Comparison of ENCODE assay signal across 8 cellular contexts in the genomic region with DNA sequence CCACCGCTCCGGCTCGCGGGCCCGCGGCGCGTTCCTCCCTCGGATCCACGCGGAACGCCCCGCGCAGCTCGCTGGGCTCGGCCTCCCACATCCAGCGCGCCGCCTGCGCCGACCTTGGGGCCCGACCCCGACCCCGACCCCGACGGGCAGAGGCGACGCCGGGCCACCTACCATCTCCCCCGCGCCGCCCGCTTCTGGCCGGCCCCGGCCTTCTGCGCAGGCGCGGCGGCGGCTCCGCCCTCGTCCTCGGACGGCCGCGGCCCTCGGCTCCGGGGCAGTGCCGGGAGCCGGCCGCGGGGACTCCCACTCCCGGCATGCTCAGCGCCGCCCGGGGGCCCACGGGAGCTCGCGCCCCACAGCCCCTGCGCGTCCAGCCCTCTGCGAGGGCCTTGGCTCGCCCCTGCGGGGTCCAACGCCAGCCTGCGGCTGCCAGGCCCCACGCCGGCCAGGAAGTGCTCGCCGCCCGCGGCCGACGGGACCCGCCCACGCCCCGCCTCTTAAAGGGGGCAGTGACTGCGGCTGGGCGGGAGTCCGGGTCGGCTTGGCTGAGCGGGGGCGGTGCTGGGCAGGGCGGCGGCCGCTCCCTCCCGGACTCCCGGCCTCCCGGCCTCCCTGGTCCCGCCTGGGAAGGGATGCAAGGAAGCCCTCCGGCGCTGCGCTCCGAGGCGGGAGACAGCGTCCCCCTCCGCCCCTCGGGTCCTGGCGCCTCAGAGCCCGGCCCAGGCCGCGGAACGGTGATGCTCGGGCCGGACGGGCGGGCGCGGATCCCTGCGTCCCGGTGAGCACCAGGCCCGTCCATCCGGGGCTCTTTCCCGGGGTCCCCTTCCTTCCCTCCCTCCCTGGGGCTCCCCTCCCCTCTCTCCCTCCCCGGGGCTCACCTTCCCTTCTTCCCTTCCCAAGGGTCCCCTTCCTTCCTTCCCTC. TPM values are rescaled to one million over a fixed set of nuclear protein-coding genes. Genes with fewer than 3 reads are reported as not detected.
A peak's percentile ranks its signal among the peaks of the same experiment; 100 is the strongest.
DNase-seq lines count a peak whose midpoint lies in the region; ATAC-seq and TF ChIP-seq lines count a peak whose summit lies in the region.

A gene (minus strand): TSS at position 216 of the 922 bp plus-strand sequence. CDS start 42 bp downstream, at position 174.

- peaks cover 8% of the 10 kb centered on the region for H3K36me3 Mint-ChIP-seq in chondrocyte (ENCODE audit: low read depth)

- no peaks in the 10 kb centered on the region for H3K27me3 Mint-ChIP-seq in chondrocyte (ENCODE audit: low read depth)

- TF ChIP-seq CTCF in chondrocyte (IDR thresholded peaks at IDR 0.05): no peak

- peaks cover 77% of the 10 kb centered on the region for H3K4me1 Mint-ChIP-seq in chondrocyte (ENCODE audit: low read depth)

- peak within 1 kb of the TSS; percentile 89 for H3K4me3 Mint-ChIP-seq in chondrocyte (ENCODE audit: unreplicated experiment)

- H3K27ac Mint-ChIP-seq in chondrocyte (ENCODE audit: unreplicated experiment): peak within 1 kb of the TSS; percentile 94

- no peaks in the 10 kb centered on the region for H3K27me3 ChIP-seq in layer of hippocampus (ENCODE audit: control insufficient read depth, insufficient read depth, low read length)

- H3K9me3 Mint-ChIP-seq in chondrocyte (ENCODE audit: low read depth): no peaks in the 10 kb centered on the region

- peak within 1 kb of the TSS; percentile 81 for H3K27ac ChIP-seq in layer of hippocampus (ENCODE audit: low read depth, low read length)

- ATAC-seq in GM18868 (IDR thresholded peaks at IDR 0.05; ENCODE audit: unreplicated experiment): peak; percentile 72
- ATAC-seq in HG03103 (IDR thresholded peaks at IDR 0.05; ENCODE audit: low read depth, unreplicated experiment): peak; percentile 61

- DNase-seq in AG08395 (ENCODE audit: low spot score) (peak; percentile 98), NCI-H226 (peak; percentile 97), chondrocyte (ENCODE audit: low spot score) (peak; percentile 98)
- DNase-seq in activated CD4-positive, CD25-positive, alpha-beta regulatory T cell treated with anti-CD3 and anti-CD28 coated beads, Interleukin-2, amount 50 U/mL, for 72 hours: peak; percentile 87
- peak; percentile 49 to 78 (median 56) for DNase-seq in stimulated activated CD4-positive, alpha-beta T cell treated with anti-CD3 and anti-CD28 coated beads, Interleukin-1b, Interleukin-23, amount 100 ng/mL, for 24 hours (ENCODE audit: low read depth in 4 of 4, low spot score in 1 of 4)

RNA-seq across cellular contexts. Expression of the gene that starts here (rescaled TPM):
- 17.0 to 24.9 TPM (median 19.5 TPM) in 3 replicates for total RNA-seq in chondrocyte

Comparison
In these comparisons a context has a peak if more than half of its experiments do, and no peak if none do; other contexts are left out.
1. Peak in every context shown above with its lines: DNase-seq, ATAC-seq and H3K27ac ChIP-seq.